In genomic region chr4:168218663-168219062, GRCh38 we compare ENCODE assay signal across 14 cellular contexts.
A peak's percentile ranks its signal among the peaks of the same experiment; 100 is the strongest.
DNase-seq lines count a peak whose midpoint lies in the region; ATAC-seq and TF ChIP-seq lines count a peak whose summit lies in the region.
"Had no signal": no experiment of that assay in that cellular context is flagged by ENCODE, and none has a peak within 500 bp of the region (broad histone marks: within the 10 kb centered on the region; RNA-seq: fewer than 3 reads in every experiment).

No MANE protein-coding gene starts in this region.

- H2AFZ ChIP-seq in fibroblast of lung (ENCODE audit: low read length) (no peak overlapping the region), smooth muscle cell (ENCODE audit: low read depth) (no peak overlapping the region)

- H3K9me3 ChIP-seq in RWPE2 (ENCODE audit: severe bottlenecking) (no peaks in the 10 kb centered on the region), fibroblast of lung (ENCODE audit: control insufficient read depth, insufficient read depth, low read depth, low read length) (no peaks in the 10 kb centered on the region), smooth muscle cell (replicated peaks; ENCODE audit: low read depth) (no peaks in the 10 kb centered on the region), SJCRH30 (replicated peaks) (no peaks in the 10 kb centered on the region), Peyer's patch (no peaks in the 10 kb centered on the region)

- CTCF ChIA-PET in activated CD4-positive, alpha-beta T cell treated with anti-CD3 and anti-CD28 coated beads for 36 hours (lab: Charles Lee) = no interaction called here
- CTCF ChIA-PET in activated CD4-positive, alpha-beta T cell treated with anti-CD3 and anti-CD28 coated beads, Interleukin-2, amount 10 ng/mL, durations not matched to agents 7 days and 5 days (lab: Charles Lee) = interaction anchor here (0.7 to 1.0 kb wide), 3 partner anchors 10 to 1490 kb away, joined by 3 read pairs; no protein-coding TSS in a partner anchor

- DNase-seq in activated CD4-positive, alpha-beta T cell treated with anti-CD3 and anti-CD28 coated beads for 36 hours = no peak
- DNase-seq in activated CD4-positive, alpha-beta T cell treated with anti-CD3 and anti-CD28 coated beads, Interleukin-2, amount 10 ng/mL, durations not matched to agents 7 days and 5 days = no peak
- DNase-seq in RWPE2 (ENCODE audit: low spot score) = no peak
- peak; percentile 26 to 96 for DNase-seq in fibroblast of lung (ENCODE audit: low read depth in 2 of 2)
- DNase-seq in smooth muscle cell (lab: John Stamatoyannopoulos, UW; ENCODE audit: unreplicated experiment) = no peak
- no peak for DNase-seq in SJCRH30
- no peak for DNase-seq in Peyer's patch
- DNase-seq in NCI-H2081 (lab: John Stamatoyannopoulos, UW) = no peak
- DNase-seq: activated CD4-positive, alpha-beta memory T cell treated with anti-CD3 and anti-CD28 coated beads, Interleukin-2, amount 10 ng/mL, durations not matched to agents 7 days and 5 days; activated effector memory CD4-positive, alpha-beta T cell treated with Interleukin-2 at 50 U/mL for 16 hours; NCI-H1436; NCI-H524 had no signal

- H3K4me3 ChIP-seq in RWPE2 (ENCODE audit: severe bottlenecking) (no peak overlapping the region), fibroblast of lung (replicated peaks in 1 of 4; ENCODE audit: control extremely low read depth in 1 of 4, insufficient read depth in 1 of 4, low read depth in 3 of 4, low read length in 4 of 4) (no peak overlapping the region), smooth muscle cell (no peak overlapping the region), SJCRH30 (no peak overlapping the region), Peyer's patch (no peak overlapping the region)

- H3K4me1 Mint-ChIP-seq in activated CD4-positive, alpha-beta T cell treated with anti-CD3 and anti-CD28 coated beads for 36 hours = peaks cover 5% of the 10 kb centered on the region
- H3K4me1 Mint-ChIP-seq in activated CD4-positive, alpha-beta T cell treated with anti-CD3 and anti-CD28 coated beads, Interleukin-2, amount 10 ng/mL, durations not matched to agents 7 days and 5 days = peaks cover 3% of the 10 kb centered on the region
- H3K4me1 Mint-ChIP-seq: memory B cell had no signal

- intact Hi-C loops in activated CD4-positive, alpha-beta T cell treated with anti-CD3 and anti-CD28 coated beads for 36 hours (cut with DNase I, micrococcal nuclease) = no loop called here

- 63% methylated on average over 2 of the region's 2 CpGs for whole genome bisulfite sequencing in smooth muscle cell (ENCODE audit: low lambda C conversion rate)

- ATAC-seq in activated CD4-positive, alpha-beta T cell treated with anti-CD3 and anti-CD28 coated beads for 36 hours = peak; percentile 68
- peak; percentile 87 for ATAC-seq in RWPE2 (ENCODE audit: low read depth)
- ATAC-seq: Panc1 had no signal

- H3K27ac ChIP-seq in RWPE2 (ENCODE audit: poor library complexity, severe bottlenecking) (peak overlapping the region; percentile 15), fibroblast of lung (ENCODE audit: insufficient read depth, low read length) (no peak overlapping the region), smooth muscle cell (ENCODE audit: low read depth) (peak overlapping the region; percentile 49), SJCRH30 (no peak overlapping the region), Peyer's patch (no peak overlapping the region)

- H4K20me1 ChIP-seq in fibroblast of lung (ENCODE audit: control insufficient read depth, extremely low read depth, insufficient read depth, low read length) (no peaks in the 10 kb centered on the region), smooth muscle cell (ENCODE audit: low read depth) (no peaks in the 10 kb centered on the region)

- H3K36me3 Mint-ChIP-seq in activated CD4-positive, alpha-beta T cell treated with anti-CD3 and anti-CD28 coated beads for 36 hours (ENCODE audit: low read depth) = peaks cover 69% of the 10 kb centered on the region
- H3K36me3 Mint-ChIP-seq in activated CD4-positive, alpha-beta T cell treated with anti-CD3 and anti-CD28 coated beads, Interleukin-2, amount 10 ng/mL, durations not matched to agents 7 days and 5 days (ENCODE audit: low read depth) = peaks cover 87% of the 10 kb centered on the region

- no peaks in the 10 kb centered on the region for H3F3A ChIP-seq in smooth muscle cell (ENCODE audit: low read depth)

- H3K9me3 Mint-ChIP-seq in activated CD4-positive, alpha-beta T cell treated with anti-CD3 and anti-CD28 coated beads for 36 hours (ENCODE audit: low read depth) = peaks cover 11% of the 10 kb centered on the region
- peaks cover 4% of the 10 kb centered on the region for H3K9me3 Mint-ChIP-seq in activated CD4-positive, alpha-beta T cell treated with anti-CD3 and anti-CD28 coated beads, Interleukin-2, amount 10 ng/mL, durations not matched to agents 7 days and 5 days

- H3K27me3 Mint-ChIP-seq in activated CD4-positive, alpha-beta T cell treated with anti-CD3 and anti-CD28 coated beads for 36 hours = no peaks in the 10 kb centered on the region
- no peaks in the 10 kb centered on the region for H3K27me3 Mint-ChIP-seq in activated CD4-positive, alpha-beta T cell treated with anti-CD3 and anti-CD28 coated beads, Interleukin-2, amount 10 ng/mL, durations not matched to agents 7 days and 5 days
- H3K27me3 Mint-ChIP-seq: activated CD4-positive, alpha-beta memory T cell treated with anti-CD3 and anti-CD28 coated beads, Interleukin-2, amount 10 ng/mL, durations not matched to agents 7 days and 5 days; memory B cell had no signal

- H3K79me2 ChIP-seq in fibroblast of lung (ENCODE audit: control insufficient read depth, insufficient read depth, low read length) = no peaks in the 10 kb centered on the region
- no peaks in the 10 kb centered on the region for H3K79me2 ChIP-seq in smooth muscle cell (ENCODE audit: low read depth)

- H3K27ac Mint-ChIP-seq in activated CD4-positive, alpha-beta T cell treated with anti-CD3 and anti-CD28 coated beads for 36 hours = no peak overlapping the region
- H3K27ac Mint-ChIP-seq in activated CD4-positive, alpha-beta T cell treated with anti-CD3 and anti-CD28 coated beads, Interleukin-2, amount 10 ng/mL, durations not matched to agents 7 days and 5 days = no peak overlapping the region
- H3K27ac Mint-ChIP-seq: activated CD4-positive, alpha-beta memory T cell treated with anti-CD3 and anti-CD28 coated beads, Interleukin-2, amount 10 ng/mL, durations not matched to agents 7 days and 5 days; memory B cell had no signal

- POLR2A ChIA-PET in activated CD4-positive, alpha-beta T cell treated with anti-CD3 and anti-CD28 coated beads for 36 hours (lab: Charles Lee) = no interaction called here
- POLR2A ChIA-PET in activated CD4-positive, alpha-beta T cell treated with anti-CD3 and anti-CD28 coated beads, Interleukin-2, amount 10 ng/mL, durations not matched to agents 7 days and 5 days (lab: Charles Lee) = no interaction called here

- no peak for TF ChIP-seq POLR2A in Peyer's patch (IDR thresholded peaks at IDR 0.05)

- no peak overlapping the region for H3K9ac ChIP-seq in fibroblast of lung (ENCODE audit: insufficient read depth, low read length)
- H3K9ac ChIP-seq in smooth muscle cell (ENCODE audit: low read depth) = no peak overlapping the region

- H3K27me3 ChIP-seq in RWPE2 (ENCODE audit: insufficient read depth, poor library complexity, severe bottlenecking) (no peaks in the 10 kb centered on the region), fibroblast of lung (ENCODE audit: control insufficient read depth, insufficient read depth, low read length) (no peaks in the 10 kb centered on the region), smooth muscle cell (ENCODE audit: low read depth) (no peaks in the 10 kb centered on the region), SJCRH30 (no peaks in the 10 kb centered on the region), Peyer's patch (no peaks in the 10 kb centered on the region)

- H3K4me2 ChIP-seq in fibroblast of lung (ENCODE audit: extremely low read depth, insufficient read depth, low read length) (no peak overlapping the region), smooth muscle cell (no peak overlapping the region)

- no peak overlapping the region for H3K4me3 Mint-ChIP-seq in activated CD4-positive, alpha-beta T cell treated with anti-CD3 and anti-CD28 coated beads for 36 hours
- H3K4me3 Mint-ChIP-seq in activated CD4-positive, alpha-beta T cell treated with anti-CD3 and anti-CD28 coated beads, Interleukin-2, amount 10 ng/mL, durations not matched to agents 7 days and 5 days = no peak overlapping the region
- H3K4me3 Mint-ChIP-seq: activated CD4-positive, alpha-beta memory T cell treated with anti-CD3 and anti-CD28 coated beads, Interleukin-2, amount 10 ng/mL, durations not matched to agents 7 days and 5 days; memory B cell had no signal

- TF ChIP-seq CTCF in RWPE2 (IDR thresholded peaks at IDR 0.05; ENCODE audit: poor library complexity, severe bottlenecking) (no peak), fibroblast of lung (conservative IDR thresholded peaks at IDR 0.05 in 1 of 2, IDR thresholded peaks at IDR 0.05 in 1 of 2; ENCODE audit: low read depth in 1 of 2, low read length in 2 of 2) (no peak), smooth muscle cell (IDR thresholded peaks at IDR 0.05; ENCODE audit: borderline replicate concordance, insufficient read depth, poor library complexity, severe bottlenecking) (no peak), Peyer's patch (IDR thresholded peaks at IDR 0.05) (no peak)

- H3K4me1 ChIP-seq in RWPE2 (ENCODE audit: insufficient read depth, poor library complexity, severe bottlenecking) = peaks cover 13% of the 10 kb centered on the region
- peaks cover 10% of the 10 kb centered on the region for H3K4me1 ChIP-seq in fibroblast of lung (ENCODE audit: control insufficient read depth, extremely low read depth, insufficient read depth, low read length)
- H3K4me1 ChIP-seq in smooth muscle cell (ENCODE audit: low read depth) = no peaks in the 10 kb centered on the region
- H3K4me1 ChIP-seq in SJCRH30 = peaks cover 18% of the 10 kb centered on the region
- no peaks in the 10 kb centered on the region for H3K4me1 ChIP-seq in Peyer's patch

- H3K36me3 ChIP-seq in RWPE2 (ENCODE audit: low read depth) = no peaks in the 10 kb centered on the region; the same call in 1 of the 2 replicates
- no peaks in the 10 kb centered on the region for H3K36me3 ChIP-seq in fibroblast of lung (ENCODE audit: control insufficient read depth, insufficient read depth, low read length)
- H3K36me3 ChIP-seq in smooth muscle cell (ENCODE audit: low read depth) = no peaks in the 10 kb centered on the region
- no peaks in the 10 kb centered on the region for H3K36me3 ChIP-seq in SJCRH30
- H3K36me3 ChIP-seq in Peyer's patch = peaks cover 0 to 29% (median 0%) of the 10 kb centered on the region in 3 donors

Comparison
In these comparisons a context has a peak if more than half of its experiments do, and no peak if none do; other contexts are left out.
1. DNase-seq: peak in fibroblast of lung (2 of 2); none in activated CD4-positive, alpha-beta T cell treated with anti-CD3 and anti-CD28 coated beads for 36 hours (single experiment), activated CD4-positive, alpha-beta T cell treated with anti-CD3 and anti-CD28 coated beads, Interleukin-2, amount 10 ng/mL, durations not matched to agents 7 days and 5 days (single experiment), RWPE2 (single experiment), smooth muscle cell (single experiment), SJCRH30 (0 of 2), Peyer's patch (0 of 3) and NCI-H2081 (0 of 2).
2. H3K27ac ChIP-seq: peak in RWPE2 (single experiment) and smooth muscle cell (single experiment); none in fibroblast of lung (single experiment), SJCRH30 (single experiment) and Peyer's patch (0 of 4).